ENCODE assay signal across 1 cellular context in genomic region chr6:36624461-36625160, GRCh38.
TF ChIP-seq lines count a peak whose summit lies in the region.

No MANE protein-coding gene starts in this region.

TF ChIP-seq in IMR-90, 13 proteins besides CTCF, POLR2A, EP300 and RAD21 (continued from another document):
- no peak for TF ChIP-seq ELK1 (IDR thresholded peaks at IDR 0.05; ENCODE audit: borderline replicate concordance, low read depth, low read length)
- no peak for TF ChIP-seq MAFK (IDR thresholded peaks at IDR 0.05; ENCODE audit: low read depth, low read length)
- TF ChIP-seq RFX5 (IDR thresholded peaks at IDR 0.05; ENCODE audit: low read depth, low read length) = no peak
- TF ChIP-seq BHLHE40 (IDR thresholded peaks at IDR 0.05; ENCODE audit: low read depth, low read length) = no peak
- no peak for TF ChIP-seq CHD1 (IDR thresholded peaks at IDR 0.05; ENCODE audit: low read depth, low read length)
- TF ChIP-seq NFE2L2 (IDR thresholded peaks at IDR 0.05; ENCODE audit: low read depth, low read length) = no peak
